ENCODE assay signal across 15 cellular contexts in genomic region chr14:74161526-74162158, GRCh38.
"Had no signal": no experiment of that assay in that cellular context is flagged by ENCODE, and none has a peak within 500 bp of the region (broad histone marks: within the 10 kb centered on the region; RNA-seq: fewer than 3 reads in every experiment).

No MANE protein-coding gene starts in this region.

- H3K27me3 Mint-ChIP-seq: activated naive CD8-positive, alpha-beta T cell; brain; central memory CD8-positive, alpha-beta T cell; effector memory CD8-positive, alpha-beta T cell; natural killer cell treated with Interleukin-12 subunit alpha and Interleukin-12 subunit beta and Interleukin-15 and Interleukin-18, amount 100 ng/mL, for 72 hours had no signal

- H3K36me3 Mint-ChIP-seq: natural killer cell treated with Interleukin-12 subunit alpha and Interleukin-12 subunit beta and Interleukin-15 and Interleukin-18, amount 100 ng/mL, for 72 hours had no signal

- FAIRE-seq: islet of Langerhans had no signal

- DNase-seq: activated CD4-positive, alpha-beta T cell treated with anti-CD3 and anti-CD28 coated beads, Interleukin-2, amount 50 U/mL, for 4 hours; activated CD4-positive, CD25-positive, alpha-beta regulatory T cell treated with anti-CD3 and anti-CD28 coated beads, Interleukin-2, amount 50 U/mL, for 72 hours; activated effector memory CD4-positive, alpha-beta T cell treated with Interleukin-2 at 50 U/mL for 16 hours; activated T-cell treated with anti-CD3 and anti-CD28 coated beads, Interleukin-2, amount 50 U/mL, for 1 hour; amygdala; effector memory CD8-positive, alpha-beta T cell; hippocampal formation; stomach; uterus had no signal

- H3K4me3 ChIP-seq: stomach, uterus had no signal

- H3K4me3 Mint-ChIP-seq: activated naive CD8-positive, alpha-beta T cell; brain; central memory CD8-positive, alpha-beta T cell; effector memory CD8-positive, alpha-beta T cell; natural killer cell treated with Interleukin-12 subunit alpha and Interleukin-12 subunit beta and Interleukin-15 and Interleukin-18, amount 100 ng/mL, for 72 hours; T-helper 2 cell treated with Interferon-gamma antibody and Interleukin-4, amounts not matched to agents 5 μg/mL and 100 μg/mL, for 36 hours had no signal

- H3K9me3 Mint-ChIP-seq: brain; central memory CD8-positive, alpha-beta T cell; effector memory CD8-positive, alpha-beta T cell; natural killer cell treated with Interleukin-12 subunit alpha and Interleukin-12 subunit beta and Interleukin-15 and Interleukin-18, amount 100 ng/mL, for 72 hours; T-helper 2 cell treated with Interferon-gamma antibody and Interleukin-4, amounts not matched to agents 5 μg/mL and 100 μg/mL, for 36 hours had no signal

- H3K27ac Mint-ChIP-seq: activated naive CD8-positive, alpha-beta T cell; brain; effector memory CD8-positive, alpha-beta T cell; natural killer cell treated with Interleukin-12 subunit alpha and Interleukin-12 subunit beta and Interleukin-15 and Interleukin-18, amount 100 ng/mL, for 72 hours; T-helper 2 cell treated with Interferon-gamma antibody and Interleukin-4, amounts not matched to agents 5 μg/mL and 100 μg/mL, for 36 hours had no signal

- H3K27me3 ChIP-seq: stomach, uterus had no signal

- H3K27ac ChIP-seq: stomach, uterus had no signal

- ATAC-seq: effector memory CD8-positive, alpha-beta T cell; natural killer cell treated with Interleukin-12 subunit alpha and Interleukin-12 subunit beta and Interleukin-15 and Interleukin-18, amount 100 ng/mL, for 72 hours had no signal

- H3K36me3 ChIP-seq: uterus had no signal

- H3K9me3 ChIP-seq: stomach, uterus had no signal

- H3K4me1 ChIP-seq: stomach, uterus had no signal
